Comparison of ENCODE assay signal across 7 cellular contexts in the genomic region with DNA sequence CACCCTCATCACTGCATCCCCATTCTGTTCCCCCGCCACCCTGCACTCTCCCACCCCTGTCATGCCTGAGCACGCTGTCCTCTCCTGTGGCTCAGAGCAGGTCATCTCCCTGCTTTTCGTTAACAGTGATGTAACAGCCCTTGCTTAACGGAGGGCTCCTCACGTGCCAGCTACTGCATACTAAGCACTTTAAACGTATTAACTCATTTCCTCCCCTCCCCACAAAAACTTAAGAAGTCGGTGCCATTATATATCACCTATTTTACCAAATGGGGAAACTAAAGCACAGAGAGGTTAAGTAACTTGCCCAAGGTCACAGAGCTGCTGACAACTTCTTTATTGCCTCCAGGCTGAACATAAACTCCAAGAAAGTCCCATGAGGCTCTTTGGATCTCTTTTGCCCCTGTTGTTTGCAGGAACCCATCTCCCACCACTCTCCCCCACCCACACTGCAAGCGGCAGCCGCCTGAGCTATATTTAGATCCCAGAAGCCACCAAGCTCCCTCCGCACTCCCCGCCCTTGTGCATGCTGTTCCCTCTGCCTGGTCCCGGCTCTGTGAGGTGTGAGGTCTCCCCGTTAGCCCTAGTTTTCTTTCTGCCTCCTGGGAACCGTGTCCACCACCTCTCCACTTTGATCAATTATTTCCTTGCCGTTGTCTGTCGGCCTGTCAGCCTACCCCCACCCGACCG. TPM values are rescaled to one million over a fixed set of nuclear protein-coding genes. Genes with fewer than 3 reads are reported as not detected.
A peak's percentile ranks its signal among the peaks of the same experiment; 100 is the strongest.
DNase-seq lines count a peak whose midpoint lies in the region; ATAC-seq and TF ChIP-seq lines count a peak whose summit lies in the region.

No MANE protein-coding gene starts in this region.

- H3K9me3 ChIP-seq in Peyer's patch = no peaks in the 10 kb centered on the region
- H3K9me3 ChIP-seq in colonic mucosa = no peaks in the 10 kb centered on the region
- H3K9me3 ChIP-seq in naive thymus-derived CD4-positive, alpha-beta T cell (ENCODE audit: control insufficient read depth in 2 of 3, low read length in 3 of 3) = no peaks in the 10 kb centered on the region

- DNase-seq in H7 (no peak), Peyer's patch (peak in 2 of 3 donors; percentile 63 to 72), colonic mucosa (peak; percentile 51), GOT3 (lab: John Stamatoyannopoulos, UW) (no peak), NCI-H146 (lab: John Stamatoyannopoulos, UW) (no peak)
- DNase-seq in naive thymus-derived CD4-positive, alpha-beta T cell = peak in 8 of 9 donors; percentile 41 to 71 (median 50)

- POLR2A ChIA-PET in naive thymus-derived CD4-positive, alpha-beta T cell (lab: Charles Lee) = interaction anchor here (0.6 to 24.4 kb wide), 10 partner anchors 10 to 169 kb away, joined by 3 to 1077 read pairs (median 3); partner anchors contain the start of genes CLK3 and FAM219B

- peaks cover 0 to 45% (median 4%) of the 10 kb centered on the region in 5 donors for H3K36me3 Mint-ChIP-seq in naive thymus-derived CD4-positive, alpha-beta T cell

- no peak for TF ChIP-seq POLR2A in Peyer's patch (IDR thresholded peaks at IDR 0.05)

- H3K27me3 Mint-ChIP-seq in naive thymus-derived CD4-positive, alpha-beta T cell = no peaks in the 10 kb centered on the region

- H3K9ac ChIP-seq in colonic mucosa (ENCODE audit: low read depth in 2 of 2, low read length in 2 of 2) = peak overlapping the region; percentile 66 to 79

- peak; percentile 39 for ATAC-seq in naive thymus-derived CD4-positive, alpha-beta T cell
- ATAC-seq in GM21576 (IDR thresholded peaks at IDR 0.05; ENCODE audit: unreplicated experiment) = no peak

- peaks cover 65 to 72% (median 72%) of the 10 kb centered on the region in 7 donors for H3K4me1 Mint-ChIP-seq in naive thymus-derived CD4-positive, alpha-beta T cell

- intact Hi-C loops in colonic mucosa (cut with DNase I) = loop anchor here (5.0 kb wide), 1 partner anchor 121 kb away; no protein-coding TSS in a partner anchor
- intact Hi-C loops in naive thymus-derived CD4-positive, alpha-beta T cell (cut with micrococcal nuclease) = loop anchor here (1.0 to 10.0 kb wide), 14 partner anchors 7 to 864 kb away; partner anchors contain the start of genes ARID3B (in 1 of the 2), C15orf39 (in 1 of the 2), CLK3 (in 1 of the 2) and COX5A (in 1 of the 2)

- peak overlapping the region; percentile 44 to 99 (median 75) for H3K27ac ChIP-seq in Peyer's patch
- H3K27ac ChIP-seq in colonic mucosa = peak overlapping the region; percentile 81
- peak overlapping the region; percentile 86 for H3K27ac ChIP-seq in naive thymus-derived CD4-positive, alpha-beta T cell (ENCODE audit: low read depth, low read length)

- CTCF ChIA-PET in naive thymus-derived CD4-positive, alpha-beta T cell (lab: Charles Lee) = interaction anchor here (1.2 to 18.2 kb wide), 5 partner anchors 11 to 168 kb away, joined by 3 to 1110 read pairs (median 14); no protein-coding TSS in a partner anchor

- H3K9me3 Mint-ChIP-seq in naive thymus-derived CD4-positive, alpha-beta T cell = peaks cover 0 to 2% (median 0%) of the 10 kb centered on the region in 11 donors

- H3K36me3 ChIP-seq in H7 (replicated peaks; ENCODE audit: control insufficient read depth, insufficient read depth, low read length) = no peaks in the 10 kb centered on the region
- no peaks in the 10 kb centered on the region for H3K36me3 ChIP-seq in Peyer's patch
- no peaks in the 10 kb centered on the region for H3K36me3 ChIP-seq in colonic mucosa
- peaks cover 0 to 9% (median 0%) of the 10 kb centered on the region in 3 experiments for H3K36me3 ChIP-seq in naive thymus-derived CD4-positive, alpha-beta T cell (ENCODE audit: control insufficient read depth in 2 of 3, insufficient read depth in 3 of 3, low read length in 3 of 3)

- H3K4me1 ChIP-seq in Peyer's patch (peaks cover 18 to 88% (median 53%) of the 10 kb centered on the region in 4 donors), colonic mucosa (peaks cover 21% of the 10 kb centered on the region)
- H3K4me1 ChIP-seq in naive thymus-derived CD4-positive, alpha-beta T cell (ENCODE audit: control insufficient read depth in 2 of 2, insufficient read depth in 2 of 2, low read length in 2 of 2) = peaks cover 60 to 61% of the 10 kb centered on the region in 2 donors

- H3K27me3 ChIP-seq in H7 (ENCODE audit: control insufficient read depth, insufficient read depth, low read length) (peaks cover 10% of the 10 kb centered on the region), Peyer's patch (no peaks in the 10 kb centered on the region), colonic mucosa (no peaks in the 10 kb centered on the region)
- no peaks in the 10 kb centered on the region for H3K27me3 ChIP-seq in naive thymus-derived CD4-positive, alpha-beta T cell (ENCODE audit: control insufficient read depth in 2 of 2, insufficient read depth in 2 of 2, low read length in 2 of 2)

- peak overlapping the region; percentile 90 to 100 (median 98) for H3K27ac Mint-ChIP-seq in naive thymus-derived CD4-positive, alpha-beta T cell

- peak overlapping the region; percentile 87 to 99 (median 96) for H3K4me3 Mint-ChIP-seq in naive thymus-derived CD4-positive, alpha-beta T cell

- H3K4me3 ChIP-seq in H7 (ENCODE audit: insufficient read depth, low read depth, low read length) (peak overlapping the region; percentile 74), Peyer's patch (peak overlapping the region; percentile 83 to 98 (median 88)), colonic mucosa (peak overlapping the region; percentile 35)
- H3K4me3 ChIP-seq in naive thymus-derived CD4-positive, alpha-beta T cell (ENCODE audit: low read length) = peak overlapping the region; percentile 65

- TF ChIP-seq CTCF in Peyer's patch (IDR thresholded peaks at IDR 0.05) (no peak), colonic mucosa (IDR thresholded peaks at IDR 0.05) (no peak)

RNA-seq across cellular contexts. Expression of gene CSK, which starts 0.8 kb away (rescaled TPM):
- 31.8 and 34.8 TPM in 2 replicates for total RNA-seq in H7 (2014; rRNA removed; shearing (Covaris generic))
- total RNA-seq in Peyer's patch = 100 to 1,000 TPM in 1 of 4 donors, 10 to 100 TPM in 3; 53.8 to 122 (median 66.2) TPM
- 100 to 1,000 TPM in 1 of 2 donors, 10 to 100 TPM in 1; 64.3 to 126 TPM for total RNA-seq in colonic mucosa
- 100 to 1,000 TPM; 163 to 421 (median 228) TPM for total RNA-seq in naive thymus-derived CD4-positive, alpha-beta T cell
- polyA plus RNA-seq in naive thymus-derived CD4-positive, alpha-beta T cell = 100 to 1,000 TPM in 1 of 2 donors, 10 to 100 TPM in 1; 67.7 to 144 TPM

RNA-seq across cellular contexts. Expression of gene LMAN1L, which starts 31.5 kb away (rescaled TPM):
- total RNA-seq in H7 (2014; rRNA removed; shearing (Covaris generic)) = not detected in 2 replicates
- total RNA-seq in Peyer's patch = not detected
- total RNA-seq in colonic mucosa = not detected
- 1 to 10 TPM in 4 of 5 experiments, under 1 TPM in 1; 0.35 to 2.4 (median 1.3) TPM for total RNA-seq in naive thymus-derived CD4-positive, alpha-beta T cell
- not detected for polyA plus RNA-seq in naive thymus-derived CD4-positive, alpha-beta T cell

RNA-seq across cellular contexts. Expression of gene CYP1A2, which starts 32.5 kb away (rescaled TPM):
- not detected in 2 replicates for total RNA-seq in H7 (2014; rRNA removed; shearing (Covaris generic))
- total RNA-seq in Peyer's patch = not detected
- total RNA-seq in colonic mucosa = not detected
- total RNA-seq in naive thymus-derived CD4-positive, alpha-beta T cell = not detected
- not detected for polyA plus RNA-seq in naive thymus-derived CD4-positive, alpha-beta T cell

RNA-seq across cellular contexts. Expression of gene CPLX3, which starts 45.3 kb away (rescaled TPM):
- total RNA-seq in H7 (2014; rRNA removed; shearing (Covaris generic)) = 0.03 TPM in 1 of 2 replicates, not detected in the other
- total RNA-seq in Peyer's patch = not detected
- not detected for total RNA-seq in colonic mucosa
- total RNA-seq in naive thymus-derived CD4-positive, alpha-beta T cell = under 1 TPM in 2 of 5 experiments, not detected in 3; 0.27 to 0.60 TPM
- not detected for polyA plus RNA-seq in naive thymus-derived CD4-positive, alpha-beta T cell

RNA-seq across cellular contexts. Expression of gene CYP1A1, which starts 55.8 kb away (rescaled TPM):
- total RNA-seq in H7 (2014; rRNA removed; shearing (Covaris generic)) = 0.45 and 0.78 TPM in 2 replicates
- total RNA-seq in Peyer's patch = 1 to 10 TPM in 1 of 4 donors, under 1 TPM in 1, not detected in 2; 0.70 to 3.3 TPM
- total RNA-seq in colonic mucosa = not detected
- total RNA-seq in naive thymus-derived CD4-positive, alpha-beta T cell = under 1 TPM in 1 of 5 experiments, not detected in 4; 0.63 TPM
- polyA plus RNA-seq in naive thymus-derived CD4-positive, alpha-beta T cell = not detected

Comparison
In these comparisons a context has a peak if more than half of its experiments do, and no peak if none do; other contexts are left out.
1. DNase-seq: peak in Peyer's patch (2 of 3), colonic mucosa (single experiment) and naive thymus-derived CD4-positive, alpha-beta T cell (8 of 9); none in H7 (single experiment), GOT3 (single experiment) and NCI-H146 (single experiment).
2. H3K4me3 ChIP-seq: peak in every context shown above with its lines; median percentile 88 in Peyer's patch; 74 in H7; 65 in naive thymus-derived CD4-positive, alpha-beta T cell; 35 in colonic mucosa.
3. Peak in every context shown above with its lines, with median percentiles within 50 percentile points of each other: H3K27ac ChIP-seq.